Comparison of ENCODE assay signal across 1 cellular context in genomic region chr11:19632435-19632834, GRCh38.
TF ChIP-seq lines count a peak whose summit lies in the region.

No MANE protein-coding gene starts in this region.

TF ChIP-seq in SK-N-SH treated with all-trans-retinoic acid at 6 μM for 48 hours, 23 proteins besides CTCF, POLR2A, EP300 and RAD21 (continued from another document):
- no peak for TF ChIP-seq POU6F1 (CRISPR knock-in tag; IDR thresholded peaks at IDR 0.05; ENCODE audit: borderline replicate concordance, low read depth)
- TF ChIP-seq OSR1 (CRISPR knock-in tag; IDR thresholded peaks at IDR 0.05): no peak
